In the genomic region with DNA sequence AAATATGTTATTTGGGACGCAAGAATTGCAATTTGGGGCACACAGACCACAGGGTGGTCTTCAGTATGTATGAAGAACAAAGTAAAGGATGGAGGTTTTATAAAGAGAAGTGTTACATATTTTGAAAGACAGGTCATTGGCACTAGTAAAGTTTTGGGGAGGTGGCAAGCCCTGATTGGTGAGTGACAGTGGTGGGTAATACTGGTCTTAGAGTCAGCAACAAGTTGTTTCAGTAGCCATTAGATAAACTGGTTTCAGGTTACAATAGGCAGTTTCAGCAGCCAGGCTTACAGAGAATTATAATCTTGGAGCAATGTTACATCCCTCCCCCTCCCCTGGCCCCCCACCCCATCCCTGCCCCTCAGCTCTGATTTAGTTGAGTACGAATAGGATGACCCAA, we compare ENCODE assay signal across 11 cellular contexts. TPM values are rescaled to one million over a fixed set of nuclear protein-coding genes. Genes with fewer than 3 reads are reported as not detected.
DNase-seq lines count a peak whose midpoint lies in the region; ATAC-seq and TF ChIP-seq lines count a peak whose summit lies in the region.
"Had no signal": no experiment of that assay in that cellular context is flagged by ENCODE, and none has a peak within 500 bp of the region (broad histone marks: within the 10 kb centered on the region; RNA-seq: fewer than 3 reads in every experiment).

No MANE protein-coding gene starts in this region.

- H3K27me3 ChIP-seq in RWPE2 (ENCODE audit: insufficient read depth, poor library complexity, severe bottlenecking) (no peaks in the 10 kb centered on the region), trophoblast cell (ENCODE audit: insufficient read depth, low read length) (no peaks in the 10 kb centered on the region)

- H3K4me3 ChIP-seq in RWPE2 (ENCODE audit: severe bottlenecking) (no peak overlapping the region), fibroblast of pulmonary artery (replicated peaks; ENCODE audit: low read depth, low read length) (no peak overlapping the region), trophoblast cell (ENCODE audit: low read depth, low read length) (no peak overlapping the region)

- no peak overlapping the region for H3K23ac ChIP-seq in trophoblast cell (ENCODE audit: low read length)

- H2AFZ ChIP-seq in trophoblast cell (ENCODE audit: insufficient read depth, low read length, poor library complexity): no peak overlapping the region

- TF ChIP-seq CTCF in RWPE2 (IDR thresholded peaks at IDR 0.05; ENCODE audit: poor library complexity, severe bottlenecking) (no peak), fibroblast of pulmonary artery (IDR thresholded peaks at IDR 0.05; ENCODE audit: low read length, missing control alignments) (no peak)

- H4K12ac ChIP-seq in trophoblast cell (ENCODE audit: low read depth, low read length): no peak overlapping the region

- H2AK5ac ChIP-seq in trophoblast cell (ENCODE audit: low read length): no peak overlapping the region

- POLR2A ChIA-PET in HEK293T (lab: Yijun Ruan, JAX): no interaction called here

- H3K27ac ChIP-seq in RWPE2 (ENCODE audit: poor library complexity, severe bottlenecking): peak overlapping the region; percentile 65
- H3K27ac ChIP-seq in trophoblast cell (ENCODE audit: low read depth, low read length): no peak overlapping the region

- no peak overlapping the region for H3K4me2 ChIP-seq in trophoblast cell (ENCODE audit: low read length)

- peak overlapping the region; percentile 75 for H3K4ac ChIP-seq in trophoblast cell (ENCODE audit: low read depth, low read length)

- H3K4me1 ChIP-seq in RWPE2 (ENCODE audit: insufficient read depth, poor library complexity, severe bottlenecking) (peaks cover 50% of the 10 kb centered on the region), trophoblast cell (ENCODE audit: control insufficient read depth in 1 of 2, insufficient read depth in 2 of 2, low read length in 2 of 2) (peaks cover 0 to 7% of the 10 kb centered on the region in 2 experiments)

- CTCF ChIA-PET in HEK293T (lab: Yijun Ruan, JAX): interaction anchor here (0.8 to 0.9 kb wide), 2 partner anchors 104 to 297 kb away, joined by 4 read pairs; no protein-coding TSS in a partner anchor

- no peak overlapping the region for H2BK5ac ChIP-seq in trophoblast cell (ENCODE audit: low read depth, low read length, poor library complexity)

- H3K36me3 ChIP-seq in RWPE2 (ENCODE audit: low read depth) (peaks cover 30% of the 10 kb centered on the region), trophoblast cell (ENCODE audit: control insufficient read depth in 1 of 2, insufficient read depth in 2 of 2, low read length in 2 of 2) (peaks cover 7 to 10% of the 10 kb centered on the region in 2 experiments)

- no peak overlapping the region for H3K14ac ChIP-seq in trophoblast cell (ENCODE audit: low read length)

- no peak overlapping the region for H4K8ac ChIP-seq in trophoblast cell (ENCODE audit: low read depth, low read length)

- no peak overlapping the region for H3K18ac ChIP-seq in trophoblast cell (ENCODE audit: low read length)

- DNase-seq in HEK293T (ENCODE audit: extremely low spot score) (peak; percentile 38), RWPE2 (ENCODE audit: low spot score) (no peak), fibroblast of pulmonary artery (ENCODE audit: low read depth) (peak; percentile 58), trophoblast cell (no peak)
- no peak for DNase-seq in stimulated activated CD4-positive, alpha-beta T cell treated with anti-CD3 and anti-CD28 coated beads, Interleukin-2, amount 100 ng/mL, for 24 hours
- DNase-seq: central memory CD4-positive, alpha-beta T cell; DMS53; NCI-H774; stimulated activated naive CD8-positive, alpha-beta T cell treated with anti-CD3 and anti-CD28 coated beads, Interleukin-15, amount 100 ng/mL, for 72 hours had no signal

- H2BK120ac ChIP-seq in trophoblast cell (ENCODE audit: insufficient read depth, low read length, poor library complexity): no peak overlapping the region

- ATAC-seq in RWPE2 (ENCODE audit: low read depth) (peak; percentile 58), HG03135 (IDR thresholded peaks at IDR 0.05; ENCODE audit: unreplicated experiment) (no peak), GM19463 (IDR thresholded peaks at IDR 0.05; ENCODE audit: unreplicated experiment) (no peak)
- ATAC-seq: stimulated activated naive CD8-positive, alpha-beta T cell treated with anti-CD3 and anti-CD28 coated beads, Interleukin-15, amount 100 ng/mL, for 72 hours had no signal

- no CpG with 5 or more reads among the region's 2 CpGs for WGBS in trophoblast cell (ENCODE audit: extremely low coverage, insufficient coverage, insufficient read length)

- H2BK12ac ChIP-seq in trophoblast cell (ENCODE audit: low read length): no peak overlapping the region

- H3K9ac ChIP-seq in trophoblast cell (ENCODE audit: low read length): no peak overlapping the region

- H3K9me3 ChIP-seq in RWPE2 (ENCODE audit: severe bottlenecking) (no peaks in the 10 kb centered on the region), trophoblast cell (ENCODE audit: insufficient read depth, low read depth, low read length) (no peaks in the 10 kb centered on the region)

- no peaks in the 10 kb centered on the region for H3K79me2 ChIP-seq in trophoblast cell (ENCODE audit: control insufficient read depth, insufficient read depth, low read length, poor library complexity)

- no peaks in the 10 kb centered on the region for H3K79me1 ChIP-seq in trophoblast cell (ENCODE audit: low read length)

- H4K91ac ChIP-seq in trophoblast cell (ENCODE audit: low read depth, low read length): no peak overlapping the region

TF ChIP-seq in HEK293T, 16 proteins besides CTCF, POLR2A, EP300 and RAD21:
- no peak for TF ChIP-seq BHLHE40 (IDR thresholded peaks at IDR 0.05; ENCODE audit: borderline replicate concordance)
- TF ChIP-seq, protein P1, sequence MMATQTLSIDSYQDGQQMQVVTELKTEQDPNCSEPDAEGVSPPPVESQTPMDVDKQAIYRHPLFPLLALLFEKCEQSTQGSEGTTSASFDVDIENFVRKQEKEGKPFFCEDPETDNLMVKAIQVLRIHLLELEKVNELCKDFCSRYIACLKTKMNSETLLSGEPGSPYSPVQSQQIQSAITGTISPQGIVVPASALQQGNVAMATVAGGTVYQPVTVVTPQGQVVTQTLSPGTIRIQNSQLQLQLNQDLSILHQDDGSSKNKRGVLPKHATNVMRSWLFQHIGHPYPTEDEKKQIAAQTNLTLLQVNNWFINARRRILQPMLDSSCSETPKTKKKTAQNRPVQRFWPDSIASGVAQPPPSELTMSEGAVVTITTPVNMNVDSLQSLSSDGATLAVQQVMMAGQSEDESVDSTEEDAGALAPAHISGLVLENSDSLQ (IDR thresholded peaks at IDR 0.05): peak; percentile 92
- no peak for TF ChIP-seq FOXK2 (IDR thresholded peaks at IDR 0.05)
- TF ChIP-seq ZNF384 (IDR thresholded peaks at IDR 0.05): no peak

RNA-seq across cellular contexts. Expression of gene MARK3, which starts 17.5 kb away (rescaled TPM):
- polyA plus RNA-seq in trophoblast cell (2013): 58.6 and 59.7 TPM in 2 replicates

Comparison
In these comparisons a context has a peak if more than half of its experiments do, and no peak if none do; other contexts are left out.
1. DNase-seq: peak in HEK293T (single experiment) and fibroblast of pulmonary artery (single experiment); none in RWPE2 (single experiment), trophoblast cell (0 of 2) and stimulated activated CD4-positive, alpha-beta T cell treated with anti-CD3 and anti-CD28 coated beads, Interleukin-2, amount 100 ng/mL, for 24 hours (0 of 2).